ENCODE assay signal across 8 cellular contexts in genomic region chr7:103148994-103149807, GRCh38. TPM values are rescaled to one million over a fixed set of nuclear protein-coding genes. Genes with fewer than 3 reads are reported as not detected.
A peak's percentile ranks its signal among the peaks of the same experiment; 100 is the strongest.
DNase-seq lines count a peak whose midpoint lies in the region; ATAC-seq and TF ChIP-seq lines count a peak whose summit lies in the region.

Gene NAPEPLD, minus strand, starts transcription at chr7:103149099. Its CDS starts 20,323 bp downstream, at chr7:103128776.

- H3K27ac ChIP-seq in Karpas-422 (ENCODE audit: low read length) = peak within 1 kb of the TSS; percentile 86

- H4K20me1 ChIP-seq in Karpas-422 (ENCODE audit: insufficient read depth, low read depth, low read length) = no peaks in the 10 kb centered on the region

- intact Hi-C loops in activated T-helper 2 cell treated with anti-CD3 and anti-CD28 coated beads, Interferon-gamma antibody, Interleukin-2, Interleukin-4, amounts not matched to agents 10 μg/mL and 5 μg/mL and 100 μg/mL, durations not matched to agents 14 hours and 24 hours and 36 hours (cut with micrococcal nuclease) = loop anchor here (1.0 to 5.0 kb wide), 2 partner anchors 74 to 193 kb away; partner anchors contain the start of genes ARMC10 and DNAJC2

- H3K36me3 ChIP-seq in Karpas-422 (ENCODE audit: insufficient read depth, low read length) = no peaks in the 10 kb centered on the region

- no peaks in the 10 kb centered on the region for H3K9me2 ChIP-seq in Karpas-422 (replicated peaks; ENCODE audit: insufficient read depth, low read length)

- H3K9me3 Mint-ChIP-seq in activated T-helper 2 cell treated with anti-CD3 and anti-CD28 coated beads, Interferon-gamma antibody, Interleukin-2, Interleukin-4, amounts not matched to agents 10 μg/mL and 5 μg/mL and 100 μg/mL, durations not matched to agents 14 hours and 24 hours and 36 hours = no peaks in the 10 kb centered on the region
- no peaks in the 10 kb centered on the region for H3K9me3 Mint-ChIP-seq in nephron

- ATAC-seq in GM21825 (IDR thresholded peaks at IDR 0.05; ENCODE audit: unreplicated experiment) = peak; percentile 86

- H3K4me3 ChIP-seq in Karpas-422 (ENCODE audit: low read length) = peak within 1 kb of the TSS; percentile 88

- H3K9me3 ChIP-seq in Karpas-422 (ENCODE audit: low read length) = no peaks in the 10 kb centered on the region

- H3K27me3 ChIP-seq in Karpas-422 (ENCODE audit: low read length) = no peaks in the 10 kb centered on the region

- peaks cover 6% of the 10 kb centered on the region for H3K36me3 Mint-ChIP-seq in activated T-helper 2 cell treated with anti-CD3 and anti-CD28 coated beads, Interferon-gamma antibody, Interleukin-2, Interleukin-4, amounts not matched to agents 10 μg/mL and 5 μg/mL and 100 μg/mL, durations not matched to agents 14 hours and 24 hours and 36 hours (ENCODE audit: low read depth)
- no peaks in the 10 kb centered on the region for H3K36me3 Mint-ChIP-seq in nephron (ENCODE audit: low read depth)

- peaks cover 35% of the 10 kb centered on the region for H3K4me1 ChIP-seq in Karpas-422 (ENCODE audit: low read length)

- H2AFZ ChIP-seq in Karpas-422 (ENCODE audit: low read length) = peak within 1 kb of the TSS; percentile 27

- H3K4me2 ChIP-seq in Karpas-422 (ENCODE audit: low read depth, low read length, poor library complexity, severe bottlenecking) = peak within 1 kb of the TSS; percentile 98

- no peak for TF ChIP-seq CTCF in nephron (IDR thresholded peaks at IDR 0.05; ENCODE audit: unreplicated experiment in 3 of 3)

- H3K79me2 ChIP-seq in Karpas-422 (ENCODE audit: low read length) = peaks cover 54% of the 10 kb centered on the region

- peak within 1 kb of the TSS; percentile 95 for H3K9ac ChIP-seq in Karpas-422 (ENCODE audit: low read length)

- peak within 1 kb of the TSS; percentile 97 for H3K27ac Mint-ChIP-seq in activated T-helper 2 cell treated with anti-CD3 and anti-CD28 coated beads, Interferon-gamma antibody, Interleukin-2, Interleukin-4, amounts not matched to agents 10 μg/mL and 5 μg/mL and 100 μg/mL, durations not matched to agents 14 hours and 24 hours and 36 hours
- peak within 1 kb of the TSS; percentile 99 to 100 (median 100) for H3K27ac Mint-ChIP-seq in nephron

- DNase-seq in Daoy (ENCODE audit: low read depth) = peak; percentile 95
- DNase-seq in Karpas-422 = peak; percentile 93
- DNase-seq in RPMI7951 (ENCODE audit: low read depth) = peak; percentile 93
- peak; percentile 70 for DNase-seq in activated T-helper 2 cell treated with anti-CD3 and anti-CD28 coated beads, Interferon-gamma antibody, Interleukin-2, Interleukin-4, amounts not matched to agents 10 μg/mL and 5 μg/mL and 100 μg/mL, durations not matched to agents 14 hours and 24 hours and 36 hours (ENCODE audit: low spot score)
- peak; percentile 88 for DNase-seq in fibroblast of peridontal ligament (ENCODE audit: extremely low read depth)
- peak; percentile 65 for DNase-seq in stimulated activated naive CD4-positive, alpha-beta T cell treated with Interleukin-2 at 50 U/mL for 16 hours (lab: John Stamatoyannopoulos, UW)

- peaks cover 35% of the 10 kb centered on the region for H3K4me1 Mint-ChIP-seq in activated T-helper 2 cell treated with anti-CD3 and anti-CD28 coated beads, Interferon-gamma antibody, Interleukin-2, Interleukin-4, amounts not matched to agents 10 μg/mL and 5 μg/mL and 100 μg/mL, durations not matched to agents 14 hours and 24 hours and 36 hours (ENCODE audit: low read depth)
- peaks cover 40% of the 10 kb centered on the region for H3K4me1 Mint-ChIP-seq in nephron

- peak within 1 kb of the TSS; percentile 97 for H3K4me3 Mint-ChIP-seq in activated T-helper 2 cell treated with anti-CD3 and anti-CD28 coated beads, Interferon-gamma antibody, Interleukin-2, Interleukin-4, amounts not matched to agents 10 μg/mL and 5 μg/mL and 100 μg/mL, durations not matched to agents 14 hours and 24 hours and 36 hours (ENCODE audit: low read depth)
- peak within 1 kb of the TSS; percentile 94 to 98 (median 95) for H3K4me3 Mint-ChIP-seq in nephron

- H3K27me3 Mint-ChIP-seq in activated T-helper 2 cell treated with anti-CD3 and anti-CD28 coated beads, Interferon-gamma antibody, Interleukin-2, Interleukin-4, amounts not matched to agents 10 μg/mL and 5 μg/mL and 100 μg/mL, durations not matched to agents 14 hours and 24 hours and 36 hours (ENCODE audit: low read depth) = no peaks in the 10 kb centered on the region
- H3K27me3 Mint-ChIP-seq in nephron (ENCODE audit: low read depth) = no peaks in the 10 kb centered on the region

RNA-seq across cellular contexts. Expression of gene NAPEPLD, which starts in this region (rescaled TPM):
- total RNA-seq in Daoy (2014; rRNA removed; shearing (Covaris generic)) = 8.6 and 19.1 TPM in 2 replicates
- total RNA-seq in Karpas-422 (2014; rRNA removed; shearing (Covaris generic); ENCODE audit: low replicate concordance) = 12.9 and 24.8 TPM in 2 replicates
- 5.8 and 7.2 TPM in 2 replicates for total RNA-seq in RPMI7951 (2014; rRNA removed; shearing (Covaris generic))
- total RNA-seq in activated T-helper 2 cell treated with anti-CD3 and anti-CD28 coated beads, Interferon-gamma antibody, Interleukin-2, Interleukin-4, amounts not matched to agents 10 μg/mL and 5 μg/mL and 100 μg/mL, durations not matched to agents 14 hours and 24 hours and 36 hours = 9.6 and 10.7 TPM in 2 replicates

Comparison
In these comparisons a context has a peak if more than half of its experiments do, and no peak if none do; other contexts are left out.
1. Peak in every context shown above with its lines: DNase-seq, ATAC-seq, H3K4me3 ChIP-seq and H3K27ac ChIP-seq.